ENCODE assay signal across 12 cellular contexts in genomic region chr2:46314065-46314835, GRCh38. TPM values are rescaled to one million over a fixed set of nuclear protein-coding genes. Genes with fewer than 3 reads are reported as not detected.
DNase-seq lines count a peak whose midpoint lies in the region; ATAC-seq and TF ChIP-seq lines count a peak whose summit lies in the region.
"Had no signal": no experiment of that assay in that cellular context is flagged by ENCODE, and none has a peak within 500 bp of the region (broad histone marks: within the 10 kb centered on the region; RNA-seq: fewer than 3 reads in every experiment).

No MANE protein-coding gene starts in this region.

- H3K27me3 Mint-ChIP-seq in nephron (ENCODE audit: low read depth), result peaks cover 6% of the 10 kb centered on the region

- peak overlapping the region; percentile 84 for H3K27ac ChIP-seq in Panc1 (ENCODE audit: low read length)
- peak overlapping the region; percentile 87 to 98 for H3K27ac ChIP-seq in coronary artery
- H3K27ac ChIP-seq in tibial nerve, result peak overlapping the region; percentile 25 to 81 (median 46)

- POLR2A ChIA-PET in Panc1 (lab: Charles Lee), result no interaction called here

- no peak for TF ChIP-seq EP300 in tibial nerve (IDR thresholded peaks at IDR 0.05)

- no peak overlapping the region for H3K4me3 ChIP-seq in Panc1 (ENCODE audit: low read depth in 2 of 2, low read length in 2 of 2)
- peak overlapping the region; percentile 33 for H3K4me3 ChIP-seq in coronary artery
- H3K4me3 ChIP-seq in tibial nerve, result no peak overlapping the region

- TF ChIP-seq POLR2A in tibial nerve (IDR thresholded peaks at IDR 0.05), result no peak

- no peaks in the 10 kb centered on the region for H3K9me3 ChIP-seq in Panc1 (ENCODE audit: control insufficient read depth, insufficient read depth, low read depth, low read length)
- H3K9me3 ChIP-seq in tibial nerve, result no peaks in the 10 kb centered on the region

- H3K27me3 ChIP-seq in Panc1 (ENCODE audit: control insufficient read depth, insufficient read depth, low read length) (no peaks in the 10 kb centered on the region), tibial nerve (no peaks in the 10 kb centered on the region)

- H3K36me3 ChIP-seq in Panc1 (ENCODE audit: control insufficient read depth, insufficient read depth, low read length), result no peaks in the 10 kb centered on the region; the same call in 1 of the 2 replicates
- H3K36me3 ChIP-seq in tibial nerve, result no peaks in the 10 kb centered on the region

- H3K4me3 Mint-ChIP-seq in nephron, result no peak overlapping the region
- H3K4me3 Mint-ChIP-seq: activated B cell treated with CpG ODN at 0.5 μM for 24 hours; activated T-cell treated with anti-CD3 and anti-CD28 coated beads, Interleukin-2, amount 50 U/mL, for 4 hours had no signal

- H3K4me1 Mint-ChIP-seq in nephron, result peaks cover 11% of the 10 kb centered on the region
- H3K4me1 Mint-ChIP-seq: activated B cell treated with CpG ODN at 0.5 μM for 24 hours had no signal

- H3K4me1 ChIP-seq in Panc1 (ENCODE audit: control insufficient read depth, insufficient read depth, low read length) (peaks cover 80% of the 10 kb centered on the region), tibial nerve (peaks cover 0 to 63% (median 23%) of the 10 kb centered on the region in 4 donors)

- no TSS peak for BruUV-seq in Panc1 (replicated peaks; lab: Mats Ljungman, UMichigan)

- in situ Hi-C loops in Panc1 (cut with HindIII; ENCODE audit: low pct_unique_long_range_greater_than_20kb, low sequenced_read_pairs), result no loop called here

- H3K9me3 Mint-ChIP-seq in nephron, result no peaks in the 10 kb centered on the region
- H3K9me3 Mint-ChIP-seq: activated B cell treated with CpG ODN at 0.5 μM for 24 hours; activated T-cell treated with anti-CD3 and anti-CD28 coated beads, Interleukin-2, amount 50 U/mL, for 4 hours had no signal

- intact Hi-C loops in Panc1 (cut with micrococcal nuclease; ENCODE audit: unreplicated experiment), result no loop called here

- no peaks in the 10 kb centered on the region for H3K36me3 Mint-ChIP-seq in nephron (ENCODE audit: low read depth)

- ATAC-seq in Panc1, result no peak
- no peak for ATAC-seq in HG02588 (IDR thresholded peaks at IDR 0.05; ENCODE audit: unreplicated experiment)

- H3K27ac Mint-ChIP-seq in nephron, result peak overlapping the region in 2 of 3 experiments; percentile 67 to 93
- H3K27ac Mint-ChIP-seq: activated B cell treated with CpG ODN at 0.5 μM for 24 hours had no signal

- DNase-seq in Panc1 (ENCODE audit: low read depth, low spot score) (no peak), coronary artery (ENCODE audit: low spot score) (no peak), tibial nerve (ENCODE audit: low spot score in 2 of 2) (no peak), HUDEP-2 (lab: John Stamatoyannopoulos, UW; ENCODE audit: unreplicated experiment in 76 of 76) (no peak), LoVo (ENCODE audit: low spot score) (no peak)
- DNase-seq: activated B cell treated with CpG ODN at 0.5 μM for 24 hours; activated T-cell treated with anti-CD3 and anti-CD28 coated beads, Interleukin-2, amount 50 U/mL, for 4 hours; COR-L47; NCI-H524; SIG-M5 had no signal

- TF ChIP-seq CTCF in Panc1 (IDR thresholded peaks at IDR 0.05), result no peak
- TF ChIP-seq CTCF in coronary artery (IDR thresholded peaks at IDR 0.05), result no peak
- no peak for TF ChIP-seq CTCF in nephron (IDR thresholded peaks at IDR 0.05; ENCODE audit: unreplicated experiment in 3 of 3)
- TF ChIP-seq CTCF in tibial nerve (IDR thresholded peaks at IDR 0.05), result no peak

- CTCF ChIA-PET in Panc1 (lab: Charles Lee), result interaction anchor here (0.6 kb wide), 1 partner anchor 19 kb away, joined by 3 read pairs; no protein-coding TSS in a partner anchor

- 65 to 73% methylated on average over 11 of the region's 11 CpGs for WGBS in tibial nerve, 2 donors

RNA-seq across cellular contexts. Expression of gene EPAS1, which starts 17.0 kb away (rescaled TPM):
- total RNA-seq in Panc1 (2021; ENCODE audit: unreplicated experiment), result 106 TPM
- 65.8 TPM for polyA plus RNA-seq in Panc1 (2012; ENCODE audit: insufficient read length)
- total RNA-seq in tibial nerve, result 100 to 1,000 TPM; 110 to 451 (median 231) TPM
